ENCODE assay signal across 15 cellular contexts in the genomic region with DNA sequence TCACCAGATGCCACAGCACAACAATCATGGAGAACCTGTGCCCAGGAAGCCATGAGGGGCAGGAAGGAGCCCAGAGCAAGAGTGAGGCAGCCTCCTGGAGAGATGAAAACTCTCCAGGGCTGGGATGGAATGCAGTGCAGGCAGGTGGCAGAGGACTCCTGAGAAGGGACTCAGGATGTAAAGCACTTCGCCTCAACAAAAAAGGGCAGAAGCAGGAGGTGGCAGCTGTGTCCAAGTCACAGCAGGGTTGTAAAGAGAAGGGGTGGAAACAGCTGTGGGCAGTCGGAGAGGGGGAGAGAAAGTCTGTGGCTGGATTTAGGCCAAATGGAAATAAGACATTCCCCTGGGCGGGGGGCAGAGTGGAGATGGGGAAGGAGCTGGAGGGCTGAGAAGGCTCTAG. TPM values are rescaled to one million over a fixed set of nuclear protein-coding genes. Genes with fewer than 3 reads are reported as not detected.
DNase-seq lines count a peak whose midpoint lies in the region; ATAC-seq and TF ChIP-seq lines count a peak whose summit lies in the region.
"Had no signal": no experiment of that assay in that cellular context is flagged by ENCODE, and none has a peak within 500 bp of the region (broad histone marks: within the 10 kb centered on the region; RNA-seq: fewer than 3 reads in every experiment).

No MANE protein-coding gene starts in this region.

- H4K20me1 ChIP-seq in neural progenitor cell (ENCODE audit: low read depth): no peaks in the 10 kb centered on the region

- no peak overlapping the region for H3K9ac ChIP-seq in neural progenitor cell

- H3K36me3 Mint-ChIP-seq in neural progenitor cell: no peaks in the 10 kb centered on the region
- H3K36me3 Mint-ChIP-seq: CD4-positive, alpha-beta memory T cell had no signal

- H3K27me3 ChIP-seq in neural progenitor cell: no peaks in the 10 kb centered on the region

- H3K9me3 ChIP-seq in neural progenitor cell (ENCODE audit: low read depth): no peaks in the 10 kb centered on the region
- H3K9me3 ChIP-seq: BE2C had no signal

- H3K4me2 ChIP-seq in neural progenitor cell: peak overlapping the region; percentile 45

- H3F3A ChIP-seq in neural progenitor cell (ENCODE audit: low read depth): peaks cover 8% of the 10 kb centered on the region

- H3K9me3 Mint-ChIP-seq in neural progenitor cell: no peaks in the 10 kb centered on the region
- H3K9me3 Mint-ChIP-seq: CD4-positive, alpha-beta memory T cell had no signal

- H3K4me1 Mint-ChIP-seq in neural progenitor cell: peaks cover 50% of the 10 kb centered on the region
- H3K4me1 Mint-ChIP-seq: CD4-positive, alpha-beta memory T cell had no signal

- no peak overlapping the region for H2AFZ ChIP-seq in neural progenitor cell (replicated peaks)

- H3K4me1 ChIP-seq in neural progenitor cell: peaks cover 23% of the 10 kb centered on the region
- H3K4me1 ChIP-seq: BE2C had no signal

- H3K27ac Mint-ChIP-seq in neural progenitor cell: peak overlapping the region; percentile 46

- DNase-seq in DMS 273 (lab: John Stamatoyannopoulos, UW; ENCODE audit: unreplicated experiment): peak; percentile 62
- peak; percentile 52 for DNase-seq in DMS79 treated with DMSO at 0.1 percent for 48 hours (lab: John Stamatoyannopoulos, UW)
- DNase-seq in NCI-H69 (lab: John Stamatoyannopoulos, UW): peak; percentile 76
- peak; percentile 39 for DNase-seq in neural progenitor cell (ENCODE audit: low spot score)
- DNase-seq in activated CD4-positive, alpha-beta T cell treated with anti-CD3 and anti-CD28 coated beads, Interleukin-2, amount 50 U/mL, for 4 hours: no peak
- DNase-seq in inferior parietal cortex (ENCODE audit: extremely low spot score): no peak
- DNase-seq: BE2C; CD4-positive, alpha-beta memory T cell; EL; HCEC 1CT; NCI-H146; NCI-H2107; NCI-H446 treated with DMSO at 0.1 percent for 48 hours; PC-3 had no signal

- H3K27me3 Mint-ChIP-seq in neural progenitor cell (ENCODE audit: insufficient read depth, low read depth): peaks cover 4% of the 10 kb centered on the region

- H3K27ac ChIP-seq in neural progenitor cell: no peak overlapping the region

- H3K36me3 ChIP-seq in neural progenitor cell: no peaks in the 10 kb centered on the region
- H3K36me3 ChIP-seq: BE2C had no signal

- no peak for ATAC-seq in HG03159 (IDR thresholded peaks at IDR 0.05; ENCODE audit: unreplicated experiment)
- ATAC-seq: PC-3 had no signal

- H3K4me3 ChIP-seq in neural progenitor cell: no peak overlapping the region

- no peak overlapping the region for H3K4me3 Mint-ChIP-seq in neural progenitor cell

- H3K79me2 ChIP-seq in neural progenitor cell (ENCODE audit: low read depth): no peaks in the 10 kb centered on the region

- TF ChIP-seq CTCF in neural progenitor cell (IDR thresholded peaks at IDR 0.05): no peak

RNA-seq across cellular contexts. Expression of a gene that starts 34.9 kb away (rescaled TPM):
- total RNA-seq in neural progenitor cell (ENCODE audit: low replicate concordance): 0.09 TPM in 1 of 2 replicates, not detected in the other
- total RNA-seq: PC-3 had no signal

RNA-seq across cellular contexts. Expression of a gene that starts 36.1 kb away (rescaled TPM):
- total RNA-seq in neural progenitor cell (ENCODE audit: low replicate concordance): 0.71 and 3.2 TPM in 2 replicates

RNA-seq across cellular contexts. Expression of a gene that starts 55.0 kb away (rescaled TPM):
- 19.4 and 41.8 TPM in 2 replicates for total RNA-seq in neural progenitor cell (ENCODE audit: low replicate concordance)

RNA-seq across cellular contexts. Expression of a gene that starts 57.0 kb away (rescaled TPM):
- 3.6 and 11.8 TPM in 2 replicates for total RNA-seq in neural progenitor cell (ENCODE audit: low replicate concordance)

RNA-seq across cellular contexts. Expression of a gene that starts 58.5 kb away (rescaled TPM):
- 0.30 and 1.5 TPM in 2 replicates for total RNA-seq in neural progenitor cell (ENCODE audit: low replicate concordance)

Comparison
In these comparisons a context has a peak if more than half of its experiments do, and no peak if none do; other contexts are left out.
1. DNase-seq: peak in DMS 273 (single experiment), DMS79 treated with DMSO at 0.1 percent for 48 hours (single experiment), NCI-H69 (single experiment) and neural progenitor cell (single experiment); none in activated CD4-positive, alpha-beta T cell treated with anti-CD3 and anti-CD28 coated beads, Interleukin-2, amount 50 U/mL, for 4 hours (0 of 2) and inferior parietal cortex (single experiment).